20 cellular contexts compared by ENCODE assay signal in genomic region chr1:11412166-11412565, GRCh38.
DNase-seq lines count a peak whose midpoint lies in the region; ATAC-seq lines count a peak whose summit lies in the region.
"Had no signal": no experiment of that assay in that cellular context is flagged by ENCODE, and none has a peak within 500 bp of the region (broad histone marks: within the 10 kb centered on the region; RNA-seq: fewer than 3 reads in every experiment).

No MANE protein-coding gene starts in this region.

- peaks cover under 1% of the 10 kb centered on the region for H3K9me3 Mint-ChIP-seq in stimulated activated effector memory CD8-positive, alpha-beta T cell treated with anti-CD3 and anti-CD28 coated beads, Interleukin-12 subunit alpha, Interleukin-12 subunit beta, amount 100 ng/mL, for 72 hours
- peaks cover 8 to 18% of the 10 kb centered on the region in 2 donors for H3K9me3 Mint-ChIP-seq in stimulated activated naive CD8-positive, alpha-beta T cell treated with anti-CD3 and anti-CD28 coated beads, Interleukin-15, amount 100 ng/mL, for 72 hours

- peaks cover 18% of the 10 kb centered on the region for H3K4me1 Mint-ChIP-seq in stimulated activated effector memory CD8-positive, alpha-beta T cell treated with anti-CD3 and anti-CD28 coated beads, Interleukin-12 subunit alpha, Interleukin-12 subunit beta, amount 100 ng/mL, for 72 hours
- peaks cover 22% of the 10 kb centered on the region for H3K4me1 Mint-ChIP-seq in stimulated activated naive CD8-positive, alpha-beta T cell treated with anti-CD3 and anti-CD28 coated beads, Interleukin-15, amount 100 ng/mL, for 72 hours

- no peak overlapping the region for H3K27ac Mint-ChIP-seq in stimulated activated effector memory CD8-positive, alpha-beta T cell treated with anti-CD3 and anti-CD28 coated beads, Interleukin-12 subunit alpha, Interleukin-12 subunit beta, amount 100 ng/mL, for 72 hours
- no peak overlapping the region for H3K27ac Mint-ChIP-seq in stimulated activated naive CD8-positive, alpha-beta T cell treated with anti-CD3 and anti-CD28 coated beads, Interleukin-15, amount 100 ng/mL, for 72 hours

- H3K27me3 Mint-ChIP-seq in stimulated activated naive CD8-positive, alpha-beta T cell treated with anti-CD3 and anti-CD28 coated beads, Interleukin-15, amount 100 ng/mL, for 72 hours = peaks cover 13% of the 10 kb centered on the region

- H3K36me3 Mint-ChIP-seq in stimulated activated effector memory CD8-positive, alpha-beta T cell treated with anti-CD3 and anti-CD28 coated beads, Interleukin-12 subunit alpha, Interleukin-12 subunit beta, amount 100 ng/mL, for 72 hours = no peaks in the 10 kb centered on the region

- ATAC-seq in stimulated activated effector memory CD8-positive, alpha-beta T cell treated with anti-CD3 and anti-CD28 coated beads, Interleukin-12 subunit alpha, Interleukin-12 subunit beta, amount 100 ng/mL, for 72 hours = peak; percentile 11
- ATAC-seq in GM19035 (IDR thresholded peaks at IDR 0.05; ENCODE audit: unreplicated experiment) (no peak), HG03439 (IDR thresholded peaks at IDR 0.05; ENCODE audit: unreplicated experiment) (no peak)
- no peak for ATAC-seq in stimulated activated naive CD8-positive, alpha-beta T cell treated with anti-CD3 and anti-CD28 coated beads, Interleukin-15, amount 100 ng/mL, for 72 hours
- ATAC-seq: K562, Panc1 had no signal

- DNase-seq in NCI-H2171 treated with DMSO at 0.1 percent for 48 hours (lab: John Stamatoyannopoulos, UW) = peak; percentile 26
- no peak for DNase-seq in NCI-H2171 (lab: John Stamatoyannopoulos, UW)
- DNase-seq in NCI-H446 treated with DMSO at 0.1 percent for 48 hours (lab: John Stamatoyannopoulos, UW) = peak; percentile 94
- peak; percentile 8 for DNase-seq in medulla oblongata (ENCODE audit: extremely low spot score)
- no peak for DNase-seq in stimulated activated effector memory CD8-positive, alpha-beta T cell treated with anti-CD3 and anti-CD28 coated beads, Interleukin-12 subunit alpha, Interleukin-12 subunit beta, amount 100 ng/mL, for 72 hours (ENCODE audit: low spot score in 2 of 2)
- no peak for DNase-seq in stimulated activated naive CD8-positive, alpha-beta T cell treated with anti-CD3 and anti-CD28 coated beads, Interleukin-15, amount 100 ng/mL, for 72 hours
- DNase-seq: 8988T, ACHN, Calu3, Kasumi-1, NCI-H1105 treated with DMSO at 0.1 percent for 48 hours, NCI-H2081, NCI-H345, NCI-H526 treated with DMSO at 0.1 percent for 48 hours, SHP77, T-helper 1 cell had no signal

- H3K4me3 Mint-ChIP-seq in stimulated activated effector memory CD8-positive, alpha-beta T cell treated with anti-CD3 and anti-CD28 coated beads, Interleukin-12 subunit alpha, Interleukin-12 subunit beta, amount 100 ng/mL, for 72 hours = no peak overlapping the region
- no peak overlapping the region for H3K4me3 Mint-ChIP-seq in stimulated activated naive CD8-positive, alpha-beta T cell treated with anti-CD3 and anti-CD28 coated beads, Interleukin-15, amount 100 ng/mL, for 72 hours

Comparison
In these comparisons a context has a peak if more than half of its experiments do, and no peak if none do; other contexts are left out.
1. DNase-seq: peak in NCI-H2171 treated with DMSO at 0.1 percent for 48 hours (single experiment), NCI-H446 treated with DMSO at 0.1 percent for 48 hours (single experiment) and medulla oblongata (single experiment); none in NCI-H2171 (single experiment), stimulated activated effector memory CD8-positive, alpha-beta T cell treated with anti-CD3 and anti-CD28 coated beads, Interleukin-12 subunit alpha, Interleukin-12 subunit beta, amount 100 ng/mL, for 72 hours (0 of 2) and stimulated activated naive CD8-positive, alpha-beta T cell treated with anti-CD3 and anti-CD28 coated beads, Interleukin-15, amount 100 ng/mL, for 72 hours (0 of 2).